Comparison of ENCODE assay signal across 7 cellular contexts in genomic region chr7:121519548-121520521, GRCh38.
DNase-seq lines count a peak whose midpoint lies in the region; ATAC-seq and TF ChIP-seq lines count a peak whose summit lies in the region.

No MANE protein-coding gene starts in this region.

- H3K36me3 Mint-ChIP-seq in chondrocyte (ENCODE audit: low read depth), result no peaks in the 10 kb centered on the region
- H3K36me3 Mint-ChIP-seq in activated T-cell treated with anti-CD3 and anti-CD28 coated beads, Interleukin-2, amount 50 U/mL, for 24 hours (ENCODE audit: low read depth), result no peaks in the 10 kb centered on the region

- H3K4me3 ChIP-seq in gastrocnemius medialis, result peak overlapping the region in 1 of 4 donors; percentile 13

- H3K36me3 ChIP-seq in gastrocnemius medialis, result no peaks in the 10 kb centered on the region

- DNase-seq in chondrocyte (ENCODE audit: low spot score) (no peak), gastrocnemius medialis (peak; percentile 3 to 52), NCI-H146 (lab: John Stamatoyannopoulos, UW) (no peak), DMS79 (lab: John Stamatoyannopoulos, UW) (no peak)
- DNase-seq in activated T-cell treated with anti-CD3 and anti-CD28 coated beads, Interleukin-2, amount 50 U/mL, for 24 hours, result no peak

- no peaks in the 10 kb centered on the region for H3K4me1 ChIP-seq in gastrocnemius medialis

- intact Hi-C loops in gastrocnemius medialis (cut with DNase I; ENCODE audit: low total_unique reads), result no loop called here

- no peaks in the 10 kb centered on the region for H3K27me3 ChIP-seq in gastrocnemius medialis

- H3K4me3 Mint-ChIP-seq in chondrocyte (ENCODE audit: unreplicated experiment), result no peak overlapping the region
- no peak overlapping the region for H3K4me3 Mint-ChIP-seq in activated T-cell treated with anti-CD3 and anti-CD28 coated beads, Interleukin-2, amount 50 U/mL, for 24 hours

- ATAC-seq in GM21360 (IDR thresholded peaks at IDR 0.05; ENCODE audit: unreplicated experiment) (peak; percentile 85), HG03066 (IDR thresholded peaks at IDR 0.05; ENCODE audit: low read depth, unreplicated experiment) (peak; percentile 87), gastrocnemius medialis (peak; percentile 54 to 72)

- no peaks in the 10 kb centered on the region for H3K27me3 Mint-ChIP-seq in chondrocyte (ENCODE audit: low read depth)
- H3K27me3 Mint-ChIP-seq in activated T-cell treated with anti-CD3 and anti-CD28 coated beads, Interleukin-2, amount 50 U/mL, for 24 hours, result no peaks in the 10 kb centered on the region

- H3K27ac ChIP-seq in gastrocnemius medialis, result peak overlapping the region in 2 of 4 donors; percentile 29 to 65

- no peaks in the 10 kb centered on the region for H3K9me3 Mint-ChIP-seq in chondrocyte (ENCODE audit: low read depth)
- no peaks in the 10 kb centered on the region for H3K9me3 Mint-ChIP-seq in activated T-cell treated with anti-CD3 and anti-CD28 coated beads, Interleukin-2, amount 50 U/mL, for 24 hours

- TF ChIP-seq CTCF in chondrocyte (IDR thresholded peaks at IDR 0.05) (no peak), gastrocnemius medialis (IDR thresholded peaks at IDR 0.05 in 4 of 5, conservative IDR thresholded peaks at IDR 0.05 in 1 of 5) (peak in 1 of 5 experiments; percentile 10)

- H3K9me3 ChIP-seq in gastrocnemius medialis, result no peaks in the 10 kb centered on the region

- peaks cover 3% of the 10 kb centered on the region for H3K4me1 Mint-ChIP-seq in chondrocyte (ENCODE audit: low read depth)
- H3K4me1 Mint-ChIP-seq in activated T-cell treated with anti-CD3 and anti-CD28 coated beads, Interleukin-2, amount 50 U/mL, for 24 hours (ENCODE audit: low read depth), result peaks cover 13% of the 10 kb centered on the region

- H3K27ac Mint-ChIP-seq in chondrocyte (ENCODE audit: unreplicated experiment), result peak overlapping the region; percentile 57
- H3K27ac Mint-ChIP-seq in activated T-cell treated with anti-CD3 and anti-CD28 coated beads, Interleukin-2, amount 50 U/mL, for 24 hours, result no peak overlapping the region

- TF ChIP-seq POLR2A in gastrocnemius medialis (IDR thresholded peaks at IDR 0.05), result no peak

- in situ Hi-C loops in gastrocnemius medialis (cut with MboI; ENCODE audit: low sequenced_read_pairs in 4 of 4), result no loop called here

Comparison
In these comparisons a context has a peak if more than half of its experiments do, and no peak if none do; other contexts are left out.
1. DNase-seq: peak in gastrocnemius medialis (2 of 2); none in chondrocyte (single experiment), activated T-cell treated with anti-CD3 and anti-CD28 coated beads, Interleukin-2, amount 50 U/mL, for 24 hours (single experiment), NCI-H146 (single experiment) and DMS79 (single experiment).
2. Peak in every context shown above with its lines, with median percentiles within 50 percentile points of each other: ATAC-seq.